Comparison of ENCODE assay signal across 8 cellular contexts in genomic region chr17:74924250-74924948, GRCh38.
DNase-seq lines count a peak whose midpoint lies in the region; ATAC-seq and TF ChIP-seq lines count a peak whose summit lies in the region.

OTOP2 (plus strand) TSS chr17:74924273; CDS start chr17:74924633, 360 bp downstream.

- POLR2A ChIA-PET in RWPE1 (lab: Yijun Ruan, JAX; ENCODE audit: low non-redundant PET), result no interaction called here

- H3K27me3 ChIP-seq in iPS DF 6.9 (ENCODE audit: control insufficient read depth, insufficient read depth, low read length), result peaks cover 40% of the 10 kb centered on the region

- no peak for TF ChIP-seq CTCF in RWPE1 (conservative IDR thresholded peaks at IDR 0.05; ENCODE audit: low read depth)

- H3K9me3 Mint-ChIP-seq in T-helper 2 cell treated with Interferon-gamma antibody and Interleukin-4, amounts not matched to agents 5 μg/mL and 100 μg/mL, for 36 hours, result no peaks in the 10 kb centered on the region
- no peaks in the 10 kb centered on the region for H3K9me3 Mint-ChIP-seq in stimulated activated memory B cell treated with anti-CD40 and anti-IgM and Interleukin-4, amounts not matched to agents 10 μg/mL and 1 μg/mL and 100 μg/mL, for 72 hours

- no peaks in the 10 kb centered on the region; the same call in 1 of the 2 replicates for H3K36me3 ChIP-seq in iPS DF 6.9 (ENCODE audit: control insufficient read depth, insufficient read depth, low read length)

- H3K4me3 ChIP-seq in iPS DF 6.9 (ENCODE audit: low read length), result peak within 1 kb of the TSS; percentile 30; the same call in 1 of the 2 replicates

- H3K27ac Mint-ChIP-seq in T-helper 2 cell treated with Interferon-gamma antibody and Interleukin-4, amounts not matched to agents 5 μg/mL and 100 μg/mL, for 36 hours, result no peak within 1 kb of the TSS
- H3K27ac Mint-ChIP-seq in stimulated activated memory B cell treated with anti-CD40 and anti-IgM and Interleukin-4, amounts not matched to agents 10 μg/mL and 1 μg/mL and 100 μg/mL, for 72 hours, result no peak within 1 kb of the TSS

- WGBS in iPS DF 6.9 (ENCODE audit: insufficient coverage, insufficient read length), result no CpG with 5 or more reads among the region's 54 CpGs

- peak within 1 kb of the TSS; percentile 18 for H3K4me3 Mint-ChIP-seq in T-helper 2 cell treated with Interferon-gamma antibody and Interleukin-4, amounts not matched to agents 5 μg/mL and 100 μg/mL, for 36 hours
- peak within 1 kb of the TSS; percentile 52 for H3K4me3 Mint-ChIP-seq in stimulated activated memory B cell treated with anti-CD40 and anti-IgM and Interleukin-4, amounts not matched to agents 10 μg/mL and 1 μg/mL and 100 μg/mL, for 72 hours

- peaks cover 64% of the 10 kb centered on the region for H3K27me3 Mint-ChIP-seq in T-helper 2 cell treated with Interferon-gamma antibody and Interleukin-4, amounts not matched to agents 5 μg/mL and 100 μg/mL, for 36 hours (ENCODE audit: low read depth)
- H3K27me3 Mint-ChIP-seq in stimulated activated memory B cell treated with anti-CD40 and anti-IgM and Interleukin-4, amounts not matched to agents 10 μg/mL and 1 μg/mL and 100 μg/mL, for 72 hours, result peaks cover 92% of the 10 kb centered on the region

- DNase-seq in NCI-H2227 (lab: John Stamatoyannopoulos, UW; ENCODE audit: unreplicated experiment) (peak; percentile 42), NCI-H2227 treated with DMSO at 0.1 percent for 48 hours (lab: John Stamatoyannopoulos, UW) (no peak), iPS DF 6.9 (ENCODE audit: low read depth, low spot score) (no peak), HK-2 (ENCODE audit: unreplicated experiment) (no peak), RWPE1 (ENCODE audit: low spot score) (no peak)
- DNase-seq in T-helper 2 cell treated with Interferon-gamma antibody and Interleukin-4, amounts not matched to agents 5 μg/mL and 100 μg/mL, for 36 hours (ENCODE audit: low spot score), result no peak
- DNase-seq in stimulated activated naive CD4-positive, alpha-beta T cell treated with Interleukin-2 at 50 U/mL for 16 hours (lab: John Stamatoyannopoulos, UW), result no peak

- H3K27ac ChIP-seq in iPS DF 6.9 (ENCODE audit: low read length), result no peak within 1 kb of the TSS
- no peak within 1 kb of the TSS for H3K27ac ChIP-seq in RWPE1

- H3K4me1 ChIP-seq in iPS DF 6.9 (ENCODE audit: control insufficient read depth, insufficient read depth, low read length), result peaks cover 10% of the 10 kb centered on the region

- no peaks in the 10 kb centered on the region for H3K9me3 ChIP-seq in iPS DF 6.9 (ENCODE audit: control insufficient read depth, insufficient read depth, low read length)

- CTCF ChIA-PET in RWPE1 (lab: Yijun Ruan, JAX), result interaction anchor here (0.5 to 7.8 kb wide), 16 partner anchors 9 to 94 kb away, joined by 3 to 113 read pairs (median 3); partner anchors contain the start of genes MRPL58 and OTOP3

- ATAC-seq in stimulated activated memory B cell treated with anti-CD40 and anti-IgM and Interleukin-4, amounts not matched to agents 10 μg/mL and 1 μg/mL and 100 μg/mL, for 72 hours, result no peak

- H3K36me3 Mint-ChIP-seq in T-helper 2 cell treated with Interferon-gamma antibody and Interleukin-4, amounts not matched to agents 5 μg/mL and 100 μg/mL, for 36 hours (ENCODE audit: low read depth), result no peaks in the 10 kb centered on the region
- H3K36me3 Mint-ChIP-seq in stimulated activated memory B cell treated with anti-CD40 and anti-IgM and Interleukin-4, amounts not matched to agents 10 μg/mL and 1 μg/mL and 100 μg/mL, for 72 hours, result no peaks in the 10 kb centered on the region

- peaks cover 3% of the 10 kb centered on the region for H3K4me1 Mint-ChIP-seq in T-helper 2 cell treated with Interferon-gamma antibody and Interleukin-4, amounts not matched to agents 5 μg/mL and 100 μg/mL, for 36 hours (ENCODE audit: low read depth)
- H3K4me1 Mint-ChIP-seq in stimulated activated memory B cell treated with anti-CD40 and anti-IgM and Interleukin-4, amounts not matched to agents 10 μg/mL and 1 μg/mL and 100 μg/mL, for 72 hours, result peaks cover 24% of the 10 kb centered on the region
